In genomic region chr3:16816048-16816780, GRCh38 we compare ENCODE assay signal across 12 cellular contexts.
A peak's percentile ranks its signal among the peaks of the same experiment; 100 is the strongest.
DNase-seq lines count a peak whose midpoint lies in the region; ATAC-seq and TF ChIP-seq lines count a peak whose summit lies in the region.
"Had no signal": no experiment of that assay in that cellular context is flagged by ENCODE, and none has a peak within 500 bp of the region (broad histone marks: within the 10 kb centered on the region; RNA-seq: fewer than 3 reads in every experiment).

No MANE protein-coding gene starts in this region.

- ATAC-seq in GM18861 (IDR thresholded peaks at IDR 0.05; ENCODE audit: unreplicated experiment) = peak; percentile 60
- peak; percentile 66 for ATAC-seq in HG02571 (IDR thresholded peaks at IDR 0.05; ENCODE audit: unreplicated experiment)
- peak; percentile 91 for ATAC-seq in HG03469 (IDR thresholded peaks at IDR 0.05; ENCODE audit: unreplicated experiment)

- POLR2A ChIA-PET in activated CD4-positive, alpha-beta T cell treated with anti-CD3 and anti-CD28 coated beads, Interleukin-2, amount 10 ng/mL, durations not matched to agents 7 days and 5 days (lab: Charles Lee) = no interaction called here

- H3K27me3 Mint-ChIP-seq in nephron progenitor cell (ENCODE audit: low read depth, poor library complexity) = peaks cover 9% of the 10 kb centered on the region
- H3K27me3 Mint-ChIP-seq in activated CD4-positive, alpha-beta T cell treated with anti-CD3 and anti-CD28 coated beads, Interleukin-2, amount 10 ng/mL, durations not matched to agents 7 days and 5 days = peaks cover 10% of the 10 kb centered on the region

- DNase-seq in Ammon's horn (ENCODE audit: low spot score) (peak; percentile 28), NCI-H1092 (lab: John Stamatoyannopoulos, UW) (no peak), nephron progenitor cell (no peak), AG08396 (ENCODE audit: low spot score) (no peak)
- no peak for DNase-seq in activated CD4-positive, alpha-beta T cell treated with anti-CD3 and anti-CD28 coated beads, Interleukin-2, amount 10 ng/mL, durations not matched to agents 7 days and 5 days
- DNase-seq: activated CD4-positive, alpha-beta T cell treated with anti-CD3 and anti-CD28 coated beads, Interleukin-2, amount 10 ng/mL, durations not matched to agents 24 days and 14 days; DND-41; NCI-H524 had no signal

- CTCF ChIA-PET in activated CD4-positive, alpha-beta T cell treated with anti-CD3 and anti-CD28 coated beads, Interleukin-2, amount 10 ng/mL, durations not matched to agents 7 days and 5 days (lab: Charles Lee) = no interaction called here

- H3K9me3 Mint-ChIP-seq in nephron progenitor cell = no peaks in the 10 kb centered on the region
- H3K9me3 Mint-ChIP-seq in activated CD4-positive, alpha-beta T cell treated with anti-CD3 and anti-CD28 coated beads, Interleukin-2, amount 10 ng/mL, durations not matched to agents 7 days and 5 days = peaks cover 6% of the 10 kb centered on the region
- H3K9me3 Mint-ChIP-seq: activated naive CD4-positive, alpha-beta T cell treated with anti-CD3 and anti-CD28 coated beads, Interleukin-2, amount 50 U/mL, for 72 hours had no signal

- TF ChIP-seq CTCF in nephron progenitor cell (IDR thresholded peaks at IDR 0.05) = no peak

- no peak overlapping the region for H3K4me3 Mint-ChIP-seq in nephron progenitor cell
- H3K4me3 Mint-ChIP-seq in activated CD4-positive, alpha-beta T cell treated with anti-CD3 and anti-CD28 coated beads, Interleukin-2, amount 10 ng/mL, durations not matched to agents 7 days and 5 days = no peak overlapping the region
- H3K4me3 Mint-ChIP-seq: activated CD4-positive, alpha-beta T cell treated with anti-CD3 and anti-CD28 coated beads, Interleukin-2, amount 10 ng/mL, durations not matched to agents 24 days and 14 days had no signal

- no peaks in the 10 kb centered on the region for H3K36me3 Mint-ChIP-seq in nephron progenitor cell (ENCODE audit: low read depth)
- H3K36me3 Mint-ChIP-seq in activated CD4-positive, alpha-beta T cell treated with anti-CD3 and anti-CD28 coated beads, Interleukin-2, amount 10 ng/mL, durations not matched to agents 7 days and 5 days (ENCODE audit: low read depth) = no peaks in the 10 kb centered on the region
- H3K36me3 Mint-ChIP-seq: activated naive CD4-positive, alpha-beta T cell treated with anti-CD3 and anti-CD28 coated beads, Interleukin-2, amount 50 U/mL, for 72 hours had no signal

- H3K4me1 Mint-ChIP-seq in nephron progenitor cell = no peaks in the 10 kb centered on the region
- peaks cover 5% of the 10 kb centered on the region for H3K4me1 Mint-ChIP-seq in activated CD4-positive, alpha-beta T cell treated with anti-CD3 and anti-CD28 coated beads, Interleukin-2, amount 10 ng/mL, durations not matched to agents 7 days and 5 days

- H3K27ac Mint-ChIP-seq in nephron progenitor cell = no peak overlapping the region
- no peak overlapping the region for H3K27ac Mint-ChIP-seq in activated CD4-positive, alpha-beta T cell treated with anti-CD3 and anti-CD28 coated beads, Interleukin-2, amount 10 ng/mL, durations not matched to agents 7 days and 5 days
- H3K27ac Mint-ChIP-seq: activated CD4-positive, alpha-beta T cell treated with anti-CD3 and anti-CD28 coated beads, Interleukin-2, amount 10 ng/mL, durations not matched to agents 24 days and 14 days; activated naive CD4-positive, alpha-beta T cell treated with anti-CD3 and anti-CD28 coated beads, Interleukin-2, amount 50 U/mL, for 72 hours had no signal
